ENCODE assay signal across 1 cellular context in the genomic region with DNA sequence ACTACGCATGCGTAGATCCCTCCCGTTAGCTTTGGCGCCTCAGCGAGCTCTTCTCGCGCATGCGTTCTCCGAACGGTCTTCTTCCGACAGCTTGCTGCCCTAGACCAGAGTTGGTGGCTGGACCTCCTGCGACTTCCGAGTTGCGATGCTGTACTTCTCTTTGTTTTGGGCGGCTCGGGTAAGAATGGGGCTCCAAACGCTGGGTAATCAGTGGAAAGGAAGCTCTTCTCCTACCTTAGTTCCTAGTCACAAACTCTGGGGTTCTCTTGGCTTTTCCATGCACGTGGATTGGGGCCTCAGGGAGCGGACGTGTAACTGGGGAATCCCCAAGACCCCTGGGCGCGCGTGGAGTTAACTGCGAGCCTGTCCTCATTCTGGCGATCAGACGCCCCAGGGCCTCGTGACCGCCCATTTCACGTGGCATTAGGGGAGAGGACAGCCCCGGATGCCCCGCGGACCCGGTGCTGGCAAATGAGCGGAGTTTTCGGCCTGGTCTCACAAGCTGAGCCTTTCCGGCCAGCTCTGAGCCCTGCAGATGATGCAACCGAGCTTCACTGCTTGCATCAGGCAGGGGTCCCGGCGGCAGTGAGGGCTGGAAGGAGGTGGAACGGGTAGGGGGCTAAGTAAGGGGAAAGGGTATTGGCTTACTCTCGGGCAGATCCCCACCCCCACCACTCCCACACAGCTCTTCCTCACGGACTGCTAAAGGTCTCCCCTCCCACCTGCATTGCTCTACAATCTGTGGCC.
TF ChIP-seq lines count a peak whose summit lies in the region.

TSS of gene SHMT2 (plus strand) at position 78 of the 747 bp plus-strand sequence. CDS start at position 146, 68 bp downstream.

TF ChIP-seq in HepG2, 621 proteins besides CTCF, POLR2A, EP300 and RAD21 (continued from another document and continues in another):
- TF ChIP-seq HMGXB3 (CRISPR knock-in tag; IDR thresholded peaks at IDR 0.05; ENCODE audit: borderline replicate concordance) (peak; percentile 95), MAZ (IDR thresholded peaks at IDR 0.05; ENCODE audit: borderline replicate concordance, low read depth, low read length) (no peak), MAZ (CRISPR knock-in tag; IDR thresholded peaks at IDR 0.05; ENCODE audit: low read depth) (peak; percentile 74; the same call in 1 of the 2 replicates), PHF20 (CRISPR knock-in tag; IDR thresholded peaks at IDR 0.05) (peak; percentile 51; the same call in 1 of the 2 replicates), GMEB1 (CRISPR knock-in tag; IDR thresholded peaks at IDR 0.05; ENCODE audit: borderline replicate concordance) (peak; percentile 44; the same call in 1 of the 2 replicates), GZF1 (CRISPR knock-in tag; IDR thresholded peaks at IDR 0.05) (0 out of 2 replicates have a peak, but pooled peaks have one; percentile 75), BHLHE40 (IDR thresholded peaks at IDR 0.05; ENCODE audit: low read length) (peak; percentile 6; the same call in 1 of the 2 replicates), THAP11 (CRISPR knock-in tag; IDR thresholded peaks at IDR 0.05) (peak; percentile 97), MAFG (CRISPR knock-in tag; IDR thresholded peaks at IDR 0.05) (no peak), ATM (IDR thresholded peaks at IDR 0.05; ENCODE audit: borderline replicate concordance) (no peak), MXD4 (CRISPR knock-in tag; IDR thresholded peaks at IDR 0.05) (0 out of 2 replicates have a peak, but pooled peaks have one; percentile 19), SATB2 (CRISPR knock-in tag; IDR thresholded peaks at IDR 0.05) (no peak), KDM3A (CRISPR knock-in tag; IDR thresholded peaks at IDR 0.05; ENCODE audit: low read depth) (no peak), ZFAT (CRISPR knock-in tag; conservative IDR thresholded peaks at IDR 0.05) (peak; percentile 48; the same call in 1 of the 2 replicates), ZBTB3 (CRISPR knock-in tag; IDR thresholded peaks at IDR 0.05; ENCODE audit: borderline replicate concordance, low read depth) (0 out of 2 replicates have a peak, but pooled peaks have one; percentile 35), MXD1 (CRISPR knock-in tag; IDR thresholded peaks at IDR 0.05) (peak; percentile 30; the same call in 1 of the 2 replicates), E2F2 (CRISPR knock-in tag; IDR thresholded peaks at IDR 0.05; ENCODE audit: borderline replicate concordance) (no peak), POGK (CRISPR knock-in tag; conservative IDR thresholded peaks at IDR 0.05) (peak; percentile 93), NKX3-1 (CRISPR knock-in tag; IDR thresholded peaks at IDR 0.05) (0 out of 2 replicates have a peak, but pooled peaks have one; percentile 24), ZNF33A (CRISPR knock-in tag; IDR thresholded peaks at IDR 0.05; ENCODE audit: borderline replicate concordance) (no peak), ZNF333 (CRISPR knock-in tag; IDR thresholded peaks at IDR 0.05; ENCODE audit: borderline replicate concordance) (no peak), TOE1 (CRISPR knock-in tag; IDR thresholded peaks at IDR 0.05) (no peak), RFXAP (CRISPR knock-in tag; IDR thresholded peaks at IDR 0.05; ENCODE audit: borderline replicate concordance) (peak; percentile 76; the same call in 1 of the 2 replicates), KAT7 (CRISPR knock-in tag; IDR thresholded peaks at IDR 0.05; ENCODE audit: borderline replicate concordance) (peak; percentile 80; the same call in 1 of the 2 replicates), CENPBD1 (CRISPR knock-in tag; IDR thresholded peaks at IDR 0.05; ENCODE audit: borderline replicate concordance, low read depth) (no peak), SMAD3 (CRISPR knock-in tag; IDR thresholded peaks at IDR 0.05) (no peak), NR2F2 (IDR thresholded peaks at IDR 0.05; ENCODE audit: borderline replicate concordance, low read depth) (no peak), MTF2 (CRISPR knock-in tag; IDR thresholded peaks at IDR 0.05; ENCODE audit: borderline replicate concordance) (no peak), RORA (CRISPR knock-in tag; IDR thresholded peaks at IDR 0.05) (no peak), ZNF883 (CRISPR knock-in tag; IDR thresholded peaks at IDR 0.05; ENCODE audit: not compliant biosample characterization) (no peak), ZFP37 (CRISPR knock-in tag; IDR thresholded peaks at IDR 0.05; ENCODE audit: borderline replicate concordance) (peak; percentile 54; the same call in 1 of the 2 replicates), HNRNPL (IDR thresholded peaks at IDR 0.05; ENCODE audit: low read depth, low read length) (peak; percentile 36; the same call in 1 of the 2 replicates), ZNF614 (CRISPR knock-in tag; IDR thresholded peaks at IDR 0.05; ENCODE audit: borderline replicate concordance) (no peak), KMT2A (CRISPR knock-in tag; IDR thresholded peaks at IDR 0.05) (no peak; the same call in 1 of the 2 replicates), MTA1 (CRISPR knock-in tag; IDR thresholded peaks at IDR 0.05; ENCODE audit: borderline replicate concordance) (peak; percentile 60; the same call in 1 of the 2 replicates), ZNF891 (CRISPR knock-in tag; IDR thresholded peaks at IDR 0.05) (0 out of 2 replicates have a peak, but pooled peaks have one; percentile 14)
- TF ChIP-seq, protein P1, sequence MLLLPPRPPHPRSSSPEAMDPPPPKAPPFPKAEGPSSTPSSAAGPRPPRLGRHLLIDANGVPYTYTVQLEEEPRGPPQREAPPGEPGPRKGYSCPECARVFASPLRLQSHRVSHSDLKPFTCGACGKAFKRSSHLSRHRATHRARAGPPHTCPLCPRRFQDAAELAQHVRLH (CRISPR knock-in tag; IDR thresholded peaks at IDR 0.05; ENCODE audit: borderline replicate concordance, low read depth) = peak; percentile 23; the same call in 1 of the 2 replicates
- TF ChIP-seq, protein P2, sequence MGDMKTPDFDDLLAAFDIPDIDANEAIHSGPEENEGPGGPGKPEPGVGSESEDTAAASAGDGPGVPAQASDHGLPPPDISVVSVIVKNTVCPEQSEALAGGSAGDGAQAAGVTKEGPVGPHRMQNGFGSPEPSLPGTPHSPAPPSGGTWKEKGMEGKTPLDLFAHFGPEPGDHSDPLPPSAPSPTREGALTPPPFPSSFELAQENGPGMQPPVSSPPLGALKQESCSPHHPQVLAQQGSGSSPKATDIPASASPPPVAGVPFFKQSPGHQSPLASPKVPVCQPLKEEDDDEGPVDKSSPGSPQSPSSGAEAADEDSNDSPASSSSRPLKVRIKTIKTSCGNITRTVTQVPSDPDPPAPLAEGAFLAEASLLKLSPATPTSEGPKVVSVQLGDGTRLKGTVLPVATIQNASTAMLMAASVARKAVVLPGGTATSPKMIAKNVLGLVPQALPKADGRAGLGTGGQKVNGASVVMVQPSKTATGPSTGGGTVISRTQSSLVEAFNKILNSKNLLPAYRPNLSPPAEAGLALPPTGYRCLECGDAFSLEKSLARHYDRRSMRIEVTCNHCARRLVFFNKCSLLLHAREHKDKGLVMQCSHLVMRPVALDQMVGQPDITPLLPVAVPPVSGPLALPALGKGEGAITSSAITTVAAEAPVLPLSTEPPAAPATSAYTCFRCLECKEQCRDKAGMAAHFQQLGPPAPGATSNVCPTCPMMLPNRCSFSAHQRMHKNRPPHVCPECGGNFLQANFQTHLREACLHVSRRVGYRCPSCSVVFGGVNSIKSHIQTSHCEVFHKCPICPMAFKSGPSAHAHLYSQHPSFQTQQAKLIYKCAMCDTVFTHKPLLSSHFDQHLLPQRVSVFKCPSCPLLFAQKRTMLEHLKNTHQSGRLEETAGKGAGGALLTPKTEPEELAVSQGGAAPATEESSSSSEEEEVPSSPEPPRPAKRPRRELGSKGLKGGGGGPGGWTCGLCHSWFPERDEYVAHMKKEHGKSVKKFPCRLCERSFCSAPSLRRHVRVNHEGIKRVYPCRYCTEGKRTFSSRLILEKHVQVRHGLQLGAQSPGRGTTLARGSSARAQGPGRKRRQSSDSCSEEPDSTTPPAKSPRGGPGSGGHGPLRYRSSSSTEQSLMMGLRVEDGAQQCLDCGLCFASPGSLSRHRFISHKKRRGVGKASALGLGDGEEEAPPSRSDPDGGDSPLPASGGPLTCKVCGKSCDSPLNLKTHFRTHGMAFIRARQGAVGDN (CRISPR knock-in tag; IDR thresholded peaks at IDR 0.05) = peak; percentile 97
- TF ChIP-seq, protein P3, sequence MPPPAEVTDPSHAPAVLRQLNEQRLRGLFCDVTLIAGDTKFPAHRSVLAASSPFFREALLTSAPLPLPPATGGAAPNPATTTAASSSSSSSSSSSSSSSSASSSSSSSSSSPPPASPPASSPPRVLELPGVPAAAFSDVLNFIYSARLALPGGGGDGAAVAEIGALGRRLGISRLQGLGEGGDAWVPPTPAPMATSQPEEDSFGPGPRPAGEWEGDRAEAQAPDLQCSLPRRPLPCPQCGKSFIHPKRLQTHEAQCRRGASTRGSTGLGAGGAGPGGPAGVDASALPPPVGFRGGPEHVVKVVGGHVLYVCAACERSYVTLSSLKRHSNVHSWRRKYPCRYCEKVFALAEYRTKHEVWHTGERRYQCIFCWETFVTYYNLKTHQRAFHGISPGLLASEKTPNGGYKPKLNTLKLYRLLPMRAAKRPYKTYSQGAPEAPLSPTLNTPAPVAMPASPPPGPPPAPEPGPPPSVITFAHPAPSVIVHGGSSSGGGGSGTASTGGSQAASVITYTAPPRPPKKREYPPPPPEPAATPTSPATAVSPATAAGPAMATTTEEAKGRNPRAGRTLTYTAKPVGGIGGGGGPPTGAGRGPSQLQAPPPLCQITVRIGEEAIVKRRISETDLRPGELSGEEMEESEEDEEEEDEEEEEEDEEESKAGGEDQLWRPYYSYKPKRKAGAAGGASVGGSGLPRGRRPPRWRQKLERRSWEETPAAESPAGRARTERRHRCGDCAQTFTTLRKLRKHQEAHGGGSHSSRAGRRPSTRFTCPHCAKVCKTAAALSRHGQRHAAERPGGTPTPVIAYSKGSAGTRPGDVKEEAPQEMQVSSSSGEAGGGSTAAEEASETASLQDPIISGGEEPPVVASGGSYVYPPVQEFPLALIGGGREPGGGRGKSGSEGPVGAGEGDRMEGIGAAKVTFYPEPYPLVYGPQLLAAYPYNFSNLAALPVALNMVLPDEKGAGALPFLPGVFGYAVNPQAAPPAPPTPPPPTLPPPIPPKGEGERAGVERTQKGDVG (CRISPR knock-in tag; IDR thresholded peaks at IDR 0.05; ENCODE audit: borderline replicate concordance) = peak; percentile 87
